In genomic region chr11:63248966-63249365, GRCh38 we compare ENCODE assay signal across 10 cellular contexts. TPM values are rescaled to one million over a fixed set of nuclear protein-coding genes. Genes with fewer than 3 reads are reported as not detected.
"Had no signal": no experiment of that assay in that cellular context is flagged by ENCODE, and none has a peak within 500 bp of the region (broad histone marks: within the 10 kb centered on the region; RNA-seq: fewer than 3 reads in every experiment).

No MANE protein-coding gene starts in this region.

- H3K27ac ChIP-seq: HL-60, KMS-11 had no signal

- DNase-seq: IMR-90, KBM-7, KG1 had no signal

- ATAC-seq: K562 had no signal

- H3K4me2 ChIP-seq: KMS-11 had no signal

- H3K4me3 ChIP-seq: K562 had no signal

- FAIRE-seq: HTR-8/SVneo, K562 had no signal

- H3K9ac ChIP-seq: KMS-11 had no signal

RNA-seq across cellular contexts. Expression of gene SLC22A25, which starts 5.6 kb away (rescaled TPM):
- total RNA-seq: HT-29, HT1080, IMR-90, K562 had no signal
- polyA plus RNA-seq: IgD-negative memory B cell, IMR-90, K562 had no signal
